17 cellular contexts compared by ENCODE assay signal in the genomic region with DNA sequence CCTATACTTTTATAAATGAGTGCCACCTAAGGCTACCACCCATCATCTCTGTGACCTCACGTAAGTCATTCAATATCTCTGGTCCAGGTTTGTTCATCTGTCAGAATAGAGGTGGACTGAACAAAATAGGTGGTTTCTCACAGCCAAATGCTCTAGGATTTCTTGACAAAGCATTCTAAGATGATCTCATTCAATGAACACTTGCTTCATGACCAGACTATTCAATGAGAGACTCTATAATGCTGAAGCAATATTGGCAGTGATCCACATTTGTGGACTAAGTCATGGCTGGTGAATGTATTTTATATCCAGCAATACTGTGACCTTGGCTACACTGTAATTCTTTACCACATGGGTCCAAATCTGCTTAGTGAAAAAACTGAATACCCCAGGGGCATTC. TPM values are rescaled to one million over a fixed set of nuclear protein-coding genes. Genes with fewer than 3 reads are reported as not detected.
A peak's percentile ranks its signal among the peaks of the same experiment; 100 is the strongest.
DNase-seq lines count a peak whose midpoint lies in the region; ATAC-seq and TF ChIP-seq lines count a peak whose summit lies in the region.
"Had no signal": no experiment of that assay in that cellular context is flagged by ENCODE, and none has a peak within 500 bp of the region (broad histone marks: within the 10 kb centered on the region; RNA-seq: fewer than 3 reads in every experiment).

No MANE protein-coding gene starts in this region.

- no peak for ATAC-seq in HG03342 (IDR thresholded peaks at IDR 0.05; ENCODE audit: unreplicated experiment)
- no peak for ATAC-seq in HG03025 (IDR thresholded peaks at IDR 0.05; ENCODE audit: low FRiP score, unreplicated experiment)
- ATAC-seq: left cardiac atrium; natural killer cell treated with Interleukin-12 subunit alpha and Interleukin-12 subunit beta and Interleukin-15 and Interleukin-18, amount 100 ng/mL, for 72 hours had no signal

- H3K4me3 Mint-ChIP-seq in MCF 10A (ENCODE audit: unreplicated experiment) (no peak overlapping the region), brain (no peak overlapping the region)
- H3K4me3 Mint-ChIP-seq: natural killer cell treated with Interleukin-12 subunit alpha and Interleukin-12 subunit beta and Interleukin-15 and Interleukin-18, amount 100 ng/mL, for 72 hours had no signal

- DNase-seq in MCF 10A (ENCODE audit: unreplicated experiment) (peak; percentile 36), breast epithelium (ENCODE audit: low spot score in 2 of 2) (no peak), iris pigment epithelial cell (ENCODE audit: low read depth) (peak; percentile 96), uterus (no peak)
- DNase-seq in stimulated activated CD8-positive, alpha-beta memory T cell treated with anti-CD3 and anti-CD28 coated beads, Interleukin-4, amount 100 ng/mL, for 48 hours, result no peak
- DNase-seq: activated CD4-positive, alpha-beta T cell treated with anti-CD3 and anti-CD28 coated beads, Interleukin-2, amount 50 U/mL, for 4 hours; Calu3; KG1; left cardiac atrium; NCI-H69; substantia nigra had no signal

- intact Hi-C loops in MCF 10A (cut with micrococcal nuclease) (no loop called here), breast epithelium (cut with DNase I; ENCODE audit: low total_unique reads) (no loop called here), uterus (cut with DNase I; ENCODE audit: low total_unique reads) (no loop called here)

- peaks cover 57% of the 10 kb centered on the region for H3K27me3 Mint-ChIP-seq in MCF 10A (ENCODE audit: insufficient read depth, unreplicated experiment)
- H3K27me3 Mint-ChIP-seq in brain, result peaks cover 3% of the 10 kb centered on the region
- H3K27me3 Mint-ChIP-seq: natural killer cell treated with Interleukin-12 subunit alpha and Interleukin-12 subunit beta and Interleukin-15 and Interleukin-18, amount 100 ng/mL, for 72 hours had no signal

- TF ChIP-seq CTCF in MCF 10A (IDR thresholded peaks at IDR 0.05; ENCODE audit: unreplicated experiment) (no peak), breast epithelium (IDR thresholded peaks at IDR 0.05) (no peak), brain (conservative IDR thresholded peaks at IDR 0.05) (no peak), uterus (IDR thresholded peaks at IDR 0.05) (no peak)

- H3K36me3 ChIP-seq in breast epithelium (no peaks in the 10 kb centered on the region), uterus (no peaks in the 10 kb centered on the region)

- H3K4me3 ChIP-seq in breast epithelium (no peak overlapping the region), uterus (no peak overlapping the region)

- H3K27me3 ChIP-seq in breast epithelium (no peaks in the 10 kb centered on the region), uterus (no peaks in the 10 kb centered on the region)

- CTCF ChIA-PET in MCF 10A (lab: Yijun Ruan, JAX), result interaction anchor here (0.6 kb wide), 1 partner anchor 96 kb away, joined by 3 read pairs; no protein-coding TSS in a partner anchor

- H3K9me3 ChIP-seq in breast epithelium, result peaks cover 0 to 3% of the 10 kb centered on the region in 2 donors
- no peaks in the 10 kb centered on the region for H3K9me3 ChIP-seq in uterus

- H3K4me1 ChIP-seq in breast epithelium, result no peaks in the 10 kb centered on the region
- no peaks in the 10 kb centered on the region for H3K4me1 ChIP-seq in uterus

- H3K27ac Mint-ChIP-seq in MCF 10A (ENCODE audit: low read depth, unreplicated experiment) (no peak overlapping the region), brain (peak overlapping the region in 4 of 5 experiments; percentile 19 to 83 (median 72))
- H3K27ac Mint-ChIP-seq: activated T-helper 2 cell treated with anti-CD3 and anti-CD28 coated beads, Interferon-gamma antibody, Interleukin-2, Interleukin-4, amounts not matched to agents 10 μg/mL and 5 μg/mL and 100 μg/mL, durations not matched to agents 14 hours and 24 hours and 36 hours; natural killer cell treated with Interleukin-12 subunit alpha and Interleukin-12 subunit beta and Interleukin-15 and Interleukin-18, amount 100 ng/mL, for 72 hours had no signal

- H3K9me3 Mint-ChIP-seq in MCF 10A (ENCODE audit: unreplicated experiment) (no peaks in the 10 kb centered on the region), brain (peaks cover 0 to 16% (median 5%) of the 10 kb centered on the region in 5 experiments)
- H3K9me3 Mint-ChIP-seq: activated T-helper 2 cell treated with anti-CD3 and anti-CD28 coated beads, Interferon-gamma antibody, Interleukin-2, Interleukin-4, amounts not matched to agents 10 μg/mL and 5 μg/mL and 100 μg/mL, durations not matched to agents 14 hours and 24 hours and 36 hours; natural killer cell treated with Interleukin-12 subunit alpha and Interleukin-12 subunit beta and Interleukin-15 and Interleukin-18, amount 100 ng/mL, for 72 hours had no signal

- no peaks in the 10 kb centered on the region for H3K36me3 Mint-ChIP-seq in MCF 10A (ENCODE audit: insufficient read depth, unreplicated experiment)
- peaks cover 23% of the 10 kb centered on the region for H3K36me3 Mint-ChIP-seq in brain
- H3K36me3 Mint-ChIP-seq: natural killer cell treated with Interleukin-12 subunit alpha and Interleukin-12 subunit beta and Interleukin-15 and Interleukin-18, amount 100 ng/mL, for 72 hours had no signal

- no TSS peak for BruUV-seq in MCF 10A (replicated peaks; lab: Mats Ljungman, UMichigan)

- no peak for TF ChIP-seq POLR2A in breast epithelium (IDR thresholded peaks at IDR 0.05)
- no peak for TF ChIP-seq POLR2A in uterus (IDR thresholded peaks at IDR 0.05)

- POLR2A ChIA-PET in MCF 10A (lab: Yijun Ruan, JAX), result no interaction called here

- peak overlapping the region in 1 of 2 donors; percentile 43 for H3K27ac ChIP-seq in breast epithelium
- H3K27ac ChIP-seq in uterus, result peak overlapping the region; percentile 6 to 73
- H3K27ac ChIP-seq: 22Rv1 had no signal

- no peaks in the 10 kb centered on the region for H3K4me1 Mint-ChIP-seq in MCF 10A (ENCODE audit: insufficient read depth, unreplicated experiment)
- peaks cover 34% of the 10 kb centered on the region for H3K4me1 Mint-ChIP-seq in brain

RNA-seq across cellular contexts. Expression of a gene that starts 37.9 kb away (rescaled TPM):
- total RNA-seq in MCF 10A (2022) (not detected in 2 replicates), breast epithelium (10 to 100 TPM; 34.5 to 68.8 (median 36.5) TPM), uterus (100 to 1,000 TPM in 2 of 4 donors, 10 to 100 TPM in 2; 48.8 to 298 (median 152) TPM)
- 13.2 TPM for polyA plus RNA-seq in brain (ENCODE audit: insufficient read depth, low read depth, low replicate concordance)
- total RNA-seq: activated T-helper 2 cell treated with anti-CD3 and anti-CD28 coated beads, Interferon-gamma antibody, Interleukin-2, Interleukin-4, amounts not matched to agents 10 μg/mL and 5 μg/mL and 100 μg/mL, durations not matched to agents 14 hours and 24 hours and 36 hours; Calu3 had no signal

Comparison
In these comparisons a context has a peak if more than half of its experiments do, and no peak if none do; other contexts are left out.
1. DNase-seq: peak in MCF 10A (single experiment) and iris pigment epithelial cell (single experiment); none in breast epithelium (0 of 2), uterus (0 of 2) and stimulated activated CD8-positive, alpha-beta memory T cell treated with anti-CD3 and anti-CD28 coated beads, Interleukin-4, amount 100 ng/mL, for 48 hours (single experiment).
2. RNA of a gene that starts 37.9 kb away (total RNA-seq): 48.8 to 298 TPM in uterus and 34.5 to 68.8 TPM in breast epithelium; not detected in MCF 10A; every median in the first group is over 10 times any median in the second.